Comparison of ENCODE assay signal across 7 cellular contexts in genomic region chrX:323721-324628, GRCh38. TPM values are rescaled to one million over a fixed set of nuclear protein-coding genes. Genes with fewer than 3 reads are reported as not detected.
A peak's percentile ranks its signal among the peaks of the same experiment; 100 is the strongest.
DNase-seq lines count a peak whose midpoint lies in the region; ATAC-seq, FAIRE-seq and TF ChIP-seq lines count a peak whose summit lies in the region.

No MANE protein-coding gene starts in this region.

- ATAC-seq in sciatic nerve = peak; percentile 2

- H3K4me3 ChIP-seq in HEK293 (ENCODE audit: low read depth, low read length) (no peak overlapping the region), fibroblast of villous mesenchyme (ENCODE audit: low read depth, low read length) (no peak overlapping the region)

- H3K4me3 Mint-ChIP-seq in T-helper 2 cell treated with Interferon-gamma antibody and Interleukin-4, amounts not matched to agents 5 μg/mL and 100 μg/mL, for 36 hours = peak overlapping the region; percentile 56
- no peak overlapping the region for H3K4me3 Mint-ChIP-seq in activated T-helper 2 cell treated with anti-CD3 and anti-CD28 coated beads, Interferon-gamma antibody, Interleukin-2, Interleukin-4, amounts not matched to agents 10 μg/mL and 5 μg/mL and 100 μg/mL, durations not matched to agents 14 hours and 24 hours and 36 hours (ENCODE audit: low read depth)

- H3K9me3 ChIP-seq in HEK293 (ENCODE audit: control insufficient read depth, insufficient read depth, low read depth, low read length) = no peaks in the 10 kb centered on the region

- H3K36me3 ChIP-seq in HEK293 (ENCODE audit: control insufficient read depth in 2 of 2, insufficient read depth in 1 of 2, low read length in 2 of 2) = no peaks in the 10 kb centered on the region

- H3K36me3 Mint-ChIP-seq in T-helper 2 cell treated with Interferon-gamma antibody and Interleukin-4, amounts not matched to agents 5 μg/mL and 100 μg/mL, for 36 hours (ENCODE audit: low read depth) = no peaks in the 10 kb centered on the region
- H3K36me3 Mint-ChIP-seq in activated T-helper 2 cell treated with anti-CD3 and anti-CD28 coated beads, Interferon-gamma antibody, Interleukin-2, Interleukin-4, amounts not matched to agents 10 μg/mL and 5 μg/mL and 100 μg/mL, durations not matched to agents 14 hours and 24 hours and 36 hours (ENCODE audit: low read depth) = no peaks in the 10 kb centered on the region

- intact Hi-C loops in sciatic nerve (cut with DNase I) = no loop called here
- intact Hi-C loops in activated T-helper 2 cell treated with anti-CD3 and anti-CD28 coated beads, Interferon-gamma antibody, Interleukin-2, Interleukin-4, amounts not matched to agents 10 μg/mL and 5 μg/mL and 100 μg/mL, durations not matched to agents 14 hours and 24 hours and 36 hours (cut with micrococcal nuclease) = no loop called here

- no peak overlapping the region for H3K27ac ChIP-seq in HEK293 (ENCODE audit: extremely low read depth, low read depth, low read length)

- CTCF ChIA-PET in HEK293 (lab: Yijun Ruan, JAX) = no interaction called here

- peaks cover 4% of the 10 kb centered on the region for H3K27me3 Mint-ChIP-seq in T-helper 2 cell treated with Interferon-gamma antibody and Interleukin-4, amounts not matched to agents 5 μg/mL and 100 μg/mL, for 36 hours (ENCODE audit: low read depth)
- H3K27me3 Mint-ChIP-seq in activated T-helper 2 cell treated with anti-CD3 and anti-CD28 coated beads, Interferon-gamma antibody, Interleukin-2, Interleukin-4, amounts not matched to agents 10 μg/mL and 5 μg/mL and 100 μg/mL, durations not matched to agents 14 hours and 24 hours and 36 hours (ENCODE audit: low read depth) = no peaks in the 10 kb centered on the region

- H3K27ac Mint-ChIP-seq in T-helper 2 cell treated with Interferon-gamma antibody and Interleukin-4, amounts not matched to agents 5 μg/mL and 100 μg/mL, for 36 hours = no peak overlapping the region
- no peak overlapping the region for H3K27ac Mint-ChIP-seq in activated T-helper 2 cell treated with anti-CD3 and anti-CD28 coated beads, Interferon-gamma antibody, Interleukin-2, Interleukin-4, amounts not matched to agents 10 μg/mL and 5 μg/mL and 100 μg/mL, durations not matched to agents 14 hours and 24 hours and 36 hours

- H3K9me3 Mint-ChIP-seq in T-helper 2 cell treated with Interferon-gamma antibody and Interleukin-4, amounts not matched to agents 5 μg/mL and 100 μg/mL, for 36 hours = no peaks in the 10 kb centered on the region
- no peaks in the 10 kb centered on the region for H3K9me3 Mint-ChIP-seq in activated T-helper 2 cell treated with anti-CD3 and anti-CD28 coated beads, Interferon-gamma antibody, Interleukin-2, Interleukin-4, amounts not matched to agents 10 μg/mL and 5 μg/mL and 100 μg/mL, durations not matched to agents 14 hours and 24 hours and 36 hours

- peak; percentile 78; the same call in 1 of the 2 replicates for TF ChIP-seq CTCF in HEK293 (tag by site-specific recombination; IDR thresholded peaks at IDR 0.05)
- TF ChIP-seq CTCF in fibroblast of villous mesenchyme (IDR thresholded peaks at IDR 0.05; ENCODE audit: insufficient read depth, low read depth, low read length) = peak; percentile 33

- H3K4me1 ChIP-seq in HEK293 (ENCODE audit: control insufficient read depth, insufficient read depth, low read length) = peaks cover 12% of the 10 kb centered on the region

- H3K4me1 Mint-ChIP-seq in T-helper 2 cell treated with Interferon-gamma antibody and Interleukin-4, amounts not matched to agents 5 μg/mL and 100 μg/mL, for 36 hours (ENCODE audit: low read depth) = peaks cover 17% of the 10 kb centered on the region
- peaks cover 19% of the 10 kb centered on the region for H3K4me1 Mint-ChIP-seq in activated T-helper 2 cell treated with anti-CD3 and anti-CD28 coated beads, Interferon-gamma antibody, Interleukin-2, Interleukin-4, amounts not matched to agents 10 μg/mL and 5 μg/mL and 100 μg/mL, durations not matched to agents 14 hours and 24 hours and 36 hours (ENCODE audit: low read depth)

- POLR2A ChIA-PET in HEK293 (lab: Yijun Ruan, JAX) = no interaction called here

- no peak for DNase-seq in T-helper 2 cell treated with Interferon-gamma antibody and Interleukin-4, amounts not matched to agents 5 μg/mL and 100 μg/mL, for 36 hours (ENCODE audit: low spot score)
- DNase-seq in fibroblast of villous mesenchyme (ENCODE audit: low read depth) (peak; percentile 38), sciatic nerve (ENCODE audit: low spot score) (peak; percentile 76), urothelium cell line (ENCODE audit: low spot score) (no peak), NCI-H2196 treated with DMSO at 0.1 percent for 48 hours (lab: John Stamatoyannopoulos, UW; ENCODE audit: unreplicated experiment) (no peak)
- DNase-seq in activated T-helper 2 cell treated with anti-CD3 and anti-CD28 coated beads, Interferon-gamma antibody, Interleukin-2, Interleukin-4, amounts not matched to agents 10 μg/mL and 5 μg/mL and 100 μg/mL, durations not matched to agents 14 hours and 24 hours and 36 hours (ENCODE audit: low spot score) = no peak

- no peak for FAIRE-seq in urothelium cell line (lab: Jason Lieb, UNC)

TF ChIP-seq in HEK293, 187 proteins besides CTCF, POLR2A, EP300 and RAD21 (continues in another document):
- TF ChIP-seq PRDM10 (tag by site-specific recombination; IDR thresholded peaks at IDR 0.05) (peak; percentile 41; the same call in 1 of the 2 replicates), ZNF654 (tag by site-specific recombination; IDR thresholded peaks at IDR 0.05; ENCODE audit: low read depth) (peak; percentile 25; the same call in 1 of the 2 replicates), ZNF791 (tag by site-specific recombination; IDR thresholded peaks at IDR 0.05) (no peak), HOXD13 (CRISPR knock-in tag; IDR thresholded peaks at IDR 0.05; ENCODE audit: borderline replicate concordance) (no peak), ZNF362 (tag by site-specific recombination; IDR thresholded peaks at IDR 0.05) (no peak), ZNF341 (tag by site-specific recombination; IDR thresholded peaks at IDR 0.05; ENCODE audit: low read depth) (no peak), MEIS1 (CRISPR knock-in tag; IDR thresholded peaks at IDR 0.05; ENCODE audit: borderline replicate concordance) (no peak), HIC1 (tag by site-specific recombination; IDR thresholded peaks at IDR 0.05) (no peak), KLF7 (tag by site-specific recombination; IDR thresholded peaks at IDR 0.05; ENCODE audit: borderline replicate concordance) (no peak)

RNA-seq across cellular contexts. Expression of gene GTPBP6, which starts 5.4 kb away (rescaled TPM):
- total RNA-seq in fibroblast of villous mesenchyme (25.5 and 39.6 TPM in 2 replicates), sciatic nerve (43.1 TPM)
- 65.5 and 67.0 TPM in 2 replicates for total RNA-seq in activated T-helper 2 cell treated with anti-CD3 and anti-CD28 coated beads, Interferon-gamma antibody, Interleukin-2, Interleukin-4, amounts not matched to agents 10 μg/mL and 5 μg/mL and 100 μg/mL, durations not matched to agents 14 hours and 24 hours and 36 hours

RNA-seq across cellular contexts. Expression of gene PLCXD1, which starts 42.8 kb away (rescaled TPM):
- 8.2 and 13.2 TPM in 2 replicates for total RNA-seq in fibroblast of villous mesenchyme
- total RNA-seq in sciatic nerve = 11.0 TPM
- total RNA-seq in activated T-helper 2 cell treated with anti-CD3 and anti-CD28 coated beads, Interferon-gamma antibody, Interleukin-2, Interleukin-4, amounts not matched to agents 10 μg/mL and 5 μg/mL and 100 μg/mL, durations not matched to agents 14 hours and 24 hours and 36 hours = 58.8 and 60.0 TPM in 2 replicates

Comparison
In these comparisons a context has a peak if more than half of its experiments do, and no peak if none do; other contexts are left out.
1. DNase-seq: peak in fibroblast of villous mesenchyme (single experiment) and sciatic nerve (single experiment); none in T-helper 2 cell treated with Interferon-gamma antibody and Interleukin-4, amounts not matched to agents 5 μg/mL and 100 μg/mL, for 36 hours (single experiment), urothelium cell line (single experiment), NCI-H2196 treated with DMSO at 0.1 percent for 48 hours (single experiment) and activated T-helper 2 cell treated with anti-CD3 and anti-CD28 coated beads, Interferon-gamma antibody, Interleukin-2, Interleukin-4, amounts not matched to agents 10 μg/mL and 5 μg/mL and 100 μg/mL, durations not matched to agents 14 hours and 24 hours and 36 hours (single experiment).